ENCODE assay signal across 19 cellular contexts in the genomic region with DNA sequence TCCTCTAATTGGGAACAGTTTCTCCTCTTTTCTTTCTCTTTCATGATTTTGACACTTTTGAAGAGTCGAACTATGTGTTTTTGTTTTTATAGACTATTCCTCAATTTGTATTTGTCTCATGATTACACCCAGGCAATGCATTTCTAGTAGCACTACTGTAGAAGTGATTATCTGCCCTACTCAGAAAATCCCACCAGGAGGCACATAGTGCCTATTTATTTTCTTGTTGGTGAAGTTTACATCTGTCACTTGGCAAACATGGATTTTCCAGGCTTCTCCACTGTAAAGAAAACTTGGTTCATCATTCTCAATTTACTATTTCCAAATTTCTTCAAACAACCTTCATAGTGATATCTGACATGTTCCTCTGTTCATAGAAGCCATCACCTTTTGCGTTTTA.
A peak's percentile ranks its signal among the peaks of the same experiment; 100 is the strongest.
DNase-seq lines count a peak whose midpoint lies in the region; ATAC-seq and TF ChIP-seq lines count a peak whose summit lies in the region.
"Had no signal": no experiment of that assay in that cellular context is flagged by ENCODE, and none has a peak within 500 bp of the region (broad histone marks: within the 10 kb centered on the region; RNA-seq: fewer than 3 reads in every experiment).

No MANE protein-coding gene starts in this region.

- H3K4me3 ChIP-seq in left ventricle myocardium inferior, result no peak overlapping the region
- H3K4me3 ChIP-seq: SJSA1 had no signal

- H3K9me3 ChIP-seq in left ventricle myocardium inferior (replicated peaks), result no peaks in the 10 kb centered on the region
- H3K9me3 ChIP-seq: Caco-2, SJSA1 had no signal

- no peaks in the 10 kb centered on the region for H3K4me1 Mint-ChIP-seq in activated CD8-positive, alpha-beta memory T cell treated with anti-CD3 and anti-CD28 coated beads, Interleukin-2, amount 10 ng/mL, durations not matched to agents 7 days and 5 days
- H3K4me1 Mint-ChIP-seq: CD4-positive, CD25-positive, alpha-beta regulatory T cell had no signal

- no peak for DNase-seq in left ventricle myocardium inferior
- DNase-seq in Right ventricle myocardium inferior (ENCODE audit: missing footprints), result no peak
- DNase-seq in medulla oblongata (ENCODE audit: extremely low spot score), result peak; percentile 17
- peak; percentile 44 for DNase-seq in superior temporal gyrus (ENCODE audit: extremely low spot score)
- no peak for DNase-seq in KBM-7
- DNase-seq in activated CD8-positive, alpha-beta memory T cell treated with anti-CD3 and anti-CD28 coated beads, Interleukin-2, amount 10 ng/mL, durations not matched to agents 7 days and 5 days, result no peak
- DNase-seq: Caco-2; CD4-positive, CD25-positive, alpha-beta regulatory T cell; DMS79 treated with DMSO at 0.1 percent for 48 hours; GOT3; KG1; NCI-H1048; NCI-H146; NCI-H2107; NCI-H526 treated with DMSO at 0.1 percent for 48 hours; NK-92 treated with Interleukin-12 subunit alpha and Interleukin-12 subunit beta, amount 100 ng/mL, for 24 hours had no signal

- no peaks in the 10 kb centered on the region for H3K36me3 Mint-ChIP-seq in activated CD8-positive, alpha-beta memory T cell treated with anti-CD3 and anti-CD28 coated beads, Interleukin-2, amount 10 ng/mL, durations not matched to agents 7 days and 5 days
- H3K36me3 Mint-ChIP-seq: CD4-positive, CD25-positive, alpha-beta regulatory T cell had no signal

- in situ Hi-C loops in KBM-7 (cut with MboI; ENCODE audit: low pct_unique_long_range_greater_than_20kb, low sequenced_read_pairs), result no loop called here

- H3K27ac Mint-ChIP-seq in activated CD8-positive, alpha-beta memory T cell treated with anti-CD3 and anti-CD28 coated beads, Interleukin-2, amount 10 ng/mL, durations not matched to agents 7 days and 5 days, result no peak overlapping the region
- H3K27ac Mint-ChIP-seq: CD4-positive, CD25-positive, alpha-beta regulatory T cell had no signal

- ATAC-seq in Right ventricle myocardium inferior, result no peak
- no peak for ATAC-seq in activated CD8-positive, alpha-beta memory T cell treated with anti-CD3 and anti-CD28 coated beads, Interleukin-2, amount 10 ng/mL, durations not matched to agents 7 days and 5 days
- no peak for ATAC-seq in GM18868 (IDR thresholded peaks at IDR 0.05; ENCODE audit: unreplicated experiment)

- H3K27ac ChIP-seq in left ventricle myocardium inferior (replicated peaks) (no peak overlapping the region), VCaP (no peak overlapping the region)
- H3K27ac ChIP-seq: SJSA1 had no signal

- intact Hi-C loops in left ventricle myocardium inferior (cut with micrococcal nuclease), result no loop called here
- intact Hi-C loops in Right ventricle myocardium inferior (cut with DNase I), result no loop called here

- H3K4me1 ChIP-seq in left ventricle myocardium inferior, result no peaks in the 10 kb centered on the region
- H3K4me1 ChIP-seq: Caco-2, SJSA1 had no signal

- H3K36me3 ChIP-seq in left ventricle myocardium inferior, result no peaks in the 10 kb centered on the region
- H3K36me3 ChIP-seq: SJSA1 had no signal

- no peaks in the 10 kb centered on the region for H3K27me3 Mint-ChIP-seq in activated CD8-positive, alpha-beta memory T cell treated with anti-CD3 and anti-CD28 coated beads, Interleukin-2, amount 10 ng/mL, durations not matched to agents 7 days and 5 days
- H3K27me3 Mint-ChIP-seq: CD4-positive, CD25-positive, alpha-beta regulatory T cell had no signal

- no peaks in the 10 kb centered on the region for H3K9me3 Mint-ChIP-seq in activated CD8-positive, alpha-beta memory T cell treated with anti-CD3 and anti-CD28 coated beads, Interleukin-2, amount 10 ng/mL, durations not matched to agents 7 days and 5 days (ENCODE audit: low read depth)

- CTCF ChIA-PET in activated CD8-positive, alpha-beta memory T cell treated with anti-CD3 and anti-CD28 coated beads, Interleukin-2, amount 10 ng/mL, durations not matched to agents 7 days and 5 days (lab: Charles Lee), result no interaction called here

- H3K27me3 ChIP-seq in left ventricle myocardium inferior (ENCODE audit: low read depth), result peaks cover 13% of the 10 kb centered on the region
- H3K27me3 ChIP-seq: SJSA1 had no signal

- no peak overlapping the region for H3K4me3 Mint-ChIP-seq in activated CD8-positive, alpha-beta memory T cell treated with anti-CD3 and anti-CD28 coated beads, Interleukin-2, amount 10 ng/mL, durations not matched to agents 7 days and 5 days
- H3K4me3 Mint-ChIP-seq: CD4-positive, CD25-positive, alpha-beta regulatory T cell had no signal

- TF ChIP-seq CTCF in left ventricle myocardium inferior (IDR thresholded peaks at IDR 0.05; ENCODE audit: borderline replicate concordance) (peak; percentile 31), VCaP (conservative IDR thresholded peaks at IDR 0.05) (peak; percentile 55)

Comparison
In these comparisons a context has a peak if more than half of its experiments do, and no peak if none do; other contexts are left out.
1. DNase-seq: peak in medulla oblongata (single experiment) and superior temporal gyrus (single experiment); none in left ventricle myocardium inferior (single experiment), Right ventricle myocardium inferior (single experiment), KBM-7 (single experiment) and activated CD8-positive, alpha-beta memory T cell treated with anti-CD3 and anti-CD28 coated beads, Interleukin-2, amount 10 ng/mL, durations not matched to agents 7 days and 5 days (single experiment).